Comparison of ENCODE assay signal across 8 cellular contexts in the genomic region with DNA sequence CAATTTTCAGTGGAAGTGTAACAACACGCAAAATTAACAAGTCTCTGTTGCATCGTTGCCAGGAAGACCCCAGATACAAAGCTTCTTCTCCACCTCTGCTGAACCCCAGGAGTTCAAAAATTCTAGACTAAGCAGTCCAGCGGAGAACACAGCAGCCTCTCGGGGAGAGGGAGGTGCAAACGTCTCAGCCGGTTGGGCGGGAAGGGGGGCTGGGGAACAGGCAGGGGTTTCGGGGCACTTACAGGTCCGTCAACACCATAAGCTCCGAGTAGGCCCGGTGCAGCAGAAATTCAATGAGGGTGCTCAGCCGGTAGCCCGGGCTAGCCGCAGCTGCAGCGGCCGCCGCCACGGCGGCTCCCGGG. TPM values are rescaled to one million over a fixed set of nuclear protein-coding genes. Genes with fewer than 3 reads are reported as not detected.
DNase-seq lines count a peak whose midpoint lies in the region; ATAC-seq, FAIRE-seq and TF ChIP-seq lines count a peak whose summit lies in the region.

No MANE protein-coding gene starts in this region.

- ATAC-seq in activated CD8-positive, alpha-beta T cell treated with anti-CD3 and anti-CD28 coated beads for 36 hours: peak; percentile 5
- ATAC-seq in pancreas: peak in 1 of 4 donors; percentile 1

- no peak for FAIRE-seq in HTR-8/SVneo (lab: Jason Lieb, UNC)
- no peak for FAIRE-seq in pancreas (lab: Jason Lieb, UNC)

- no peaks in the 10 kb centered on the region for H3K27me3 Mint-ChIP-seq in activated CD8-positive, alpha-beta T cell treated with anti-CD3 and anti-CD28 coated beads for 36 hours

- H3K9me3 ChIP-seq in pancreas: no peaks in the 10 kb centered on the region

- H3K27me3 ChIP-seq in GM06990 (replicated peaks; ENCODE audit: control insufficient read depth, insufficient read depth, low read length) (no peaks in the 10 kb centered on the region), pancreas (no peaks in the 10 kb centered on the region)

- peaks cover 50% of the 10 kb centered on the region for H3K4me1 Mint-ChIP-seq in activated CD8-positive, alpha-beta T cell treated with anti-CD3 and anti-CD28 coated beads for 36 hours (ENCODE audit: low read depth)

- H3K36me3 Mint-ChIP-seq in activated CD8-positive, alpha-beta T cell treated with anti-CD3 and anti-CD28 coated beads for 36 hours (ENCODE audit: low read depth): peaks cover 10% of the 10 kb centered on the region

- no peaks in the 10 kb centered on the region for H3K9me3 Mint-ChIP-seq in activated CD8-positive, alpha-beta T cell treated with anti-CD3 and anti-CD28 coated beads for 36 hours

- peaks cover 0 to 9% (median 4%) of the 10 kb centered on the region in 3 donors for H3K4me1 ChIP-seq in pancreas

- TF ChIP-seq CTCF in GM06990 (IDR thresholded peaks at IDR 0.05; ENCODE audit: insufficient read depth, low read length, poor library complexity, severe bottlenecking): no peak
- no peak for TF ChIP-seq CTCF in activated CD8-positive, alpha-beta T cell treated with anti-CD3 and anti-CD28 coated beads for 36 hours (IDR thresholded peaks at IDR 0.05)
- no peak for TF ChIP-seq CTCF in foreskin fibroblast (IDR thresholded peaks at IDR 0.05; ENCODE audit: low read depth, low read length)
- no peak for TF ChIP-seq CTCF in pancreas (IDR thresholded peaks at IDR 0.05)

- H3K36me3 ChIP-seq in GM06990 (ENCODE audit: control insufficient read depth, insufficient read depth, low read length) (no peaks in the 10 kb centered on the region), pancreas (no peaks in the 10 kb centered on the region)

- H3K4me3 Mint-ChIP-seq in activated CD8-positive, alpha-beta T cell treated with anti-CD3 and anti-CD28 coated beads for 36 hours: peak overlapping the region; percentile 85

- peak overlapping the region; percentile 90 to 93 (median 92) for H3K27ac ChIP-seq in pancreas

- POLR2A ChIA-PET in activated CD8-positive, alpha-beta T cell treated with anti-CD3 and anti-CD28 coated beads for 36 hours (lab: Charles Lee): interaction anchor here (0.7 to 1.0 kb wide), 3 partner anchors 12 to 87 kb away, joined by 3 read pairs; a partner anchor contains a TSS

- H3K27ac Mint-ChIP-seq in activated CD8-positive, alpha-beta T cell treated with anti-CD3 and anti-CD28 coated beads for 36 hours: peak overlapping the region; percentile 85

- DNase-seq in GM06990 (ENCODE audit: extremely low read depth, insufficient read length) (no peak), HTR-8/SVneo (ENCODE audit: insufficient read length, low spot score) (peak; percentile 9), foreskin fibroblast (peak in 1 of 2 donors; percentile 20), pancreas (peak in 2 of 6 donors; percentile 7 to 37), cerebellar cortex (ENCODE audit: low spot score) (no peak), NCI-H128 (lab: John Stamatoyannopoulos, UW; ENCODE audit: unreplicated experiment) (no peak), HK-2 (ENCODE audit: unreplicated experiment) (no peak)
- DNase-seq in activated CD8-positive, alpha-beta T cell treated with anti-CD3 and anti-CD28 coated beads for 36 hours: peak; percentile 39

- 0 to 1% methylated on average over 18 to 20 of the region's 20 CpGs for WGBS in pancreas, 2 donors

- CTCF ChIA-PET in activated CD8-positive, alpha-beta T cell treated with anti-CD3 and anti-CD28 coated beads for 36 hours (lab: Charles Lee): interaction anchor here (0.6 to 1.4 kb wide), 3 partner anchors 39 to 82 kb away, joined by 3 to 5 read pairs (median 5); no protein-coding TSS in a partner anchor

- intact Hi-C loops in activated CD8-positive, alpha-beta T cell treated with anti-CD3 and anti-CD28 coated beads for 36 hours (cut with micrococcal nuclease): no loop called here
- intact Hi-C loops in pancreas (cut with DNase I): no loop called here

- H3K4me3 ChIP-seq in GM06990 (replicated peaks; ENCODE audit: low read depth, low read length) (peak overlapping the region; percentile 76), foreskin fibroblast (ENCODE audit: low read depth in 1 of 2, low read length in 2 of 2) (peak overlapping the region; percentile 66 to 76), pancreas (peak overlapping the region; percentile 64 to 95 (median 79))

RNA-seq across cellular contexts. Expression of a gene that starts 0.4 kb away (rescaled TPM):
- 10 to 100 TPM; 37.1 to 39.9 TPM for total RNA-seq in activated CD8-positive, alpha-beta T cell treated with anti-CD3 and anti-CD28 coated beads for 36 hours
- total RNA-seq in pancreas: 10 to 100 TPM; 15.2 to 27.9 (median 18.7) TPM
- 10 to 100 TPM in 1 of 2 donors, 1 to 10 TPM in 1; 7.6 to 12.1 TPM for polyA plus RNA-seq in pancreas

Comparison
In these comparisons a context has a peak if more than half of its experiments do, and no peak if none do; other contexts are left out.
1. DNase-seq: peak in HTR-8/SVneo (single experiment) and activated CD8-positive, alpha-beta T cell treated with anti-CD3 and anti-CD28 coated beads for 36 hours (single experiment); none in GM06990 (single experiment), cerebellar cortex (single experiment), NCI-H128 (single experiment) and HK-2 (single experiment).
2. Peak in every context shown above with its lines, with median percentiles within 50 percentile points of each other: H3K4me3 ChIP-seq.